ENCODE assay signal across 8 cellular contexts in the genomic region with DNA sequence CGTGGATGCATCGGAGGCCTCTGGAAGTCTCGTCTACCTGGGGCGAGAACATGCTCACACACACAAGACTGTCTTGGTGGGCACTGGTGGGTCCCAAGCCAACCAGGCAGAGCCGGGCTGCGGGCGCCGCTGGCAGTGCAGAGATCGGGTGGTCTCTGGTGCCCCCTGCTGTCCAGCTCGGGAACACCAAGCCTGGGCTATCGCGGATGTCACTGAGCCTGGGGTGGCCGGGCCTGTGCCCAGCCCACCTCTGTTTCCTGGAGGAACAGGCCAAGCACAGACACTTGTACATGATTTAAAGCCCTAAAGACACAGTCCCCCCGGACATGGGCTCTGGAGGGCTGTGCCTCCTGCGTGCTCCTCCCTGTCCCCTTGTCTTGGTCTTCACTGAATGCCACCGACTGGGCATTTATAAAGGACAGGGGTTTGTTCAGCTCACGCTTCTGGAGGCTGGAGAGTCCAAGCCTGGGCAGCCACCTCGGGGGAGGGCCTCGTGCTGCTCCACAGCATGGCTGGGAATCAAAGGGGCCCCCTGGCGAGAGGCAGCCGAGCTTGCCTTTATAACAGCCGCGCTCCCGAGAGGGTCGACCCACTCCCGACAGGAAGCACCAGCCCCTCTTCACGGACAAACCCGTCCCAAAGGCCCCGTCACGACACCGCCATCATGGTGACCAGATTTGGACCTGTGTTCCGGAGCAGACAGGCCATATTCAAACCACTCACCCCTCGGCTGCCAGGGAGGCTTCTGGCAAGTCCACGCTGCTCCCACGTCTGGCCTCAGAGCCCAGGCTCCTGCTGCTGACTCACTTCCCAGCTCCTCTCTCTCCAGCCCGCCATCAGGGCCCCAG. TPM values are rescaled to one million over a fixed set of nuclear protein-coding genes. Genes with fewer than 3 reads are reported as not detected.
DNase-seq lines count a peak whose midpoint lies in the region; ATAC-seq and TF ChIP-seq lines count a peak whose summit lies in the region.

No MANE protein-coding gene starts in this region.

- H2BK20ac ChIP-seq in H9 (ENCODE audit: low read depth, low read length, poor library complexity, severe bottlenecking), result no peak overlapping the region

- H2AK5ac ChIP-seq in H9 (ENCODE audit: insufficient read length, low read length), result no peak overlapping the region

- H3K27me3 ChIP-seq in H9 (ENCODE audit: insufficient read depth, low read length) (no peaks in the 10 kb centered on the region), liver (ENCODE audit: control insufficient read depth in 4 of 4, insufficient read depth in 4 of 4, low read length in 3 of 4) (peaks cover 0 to 2% (median 0%) of the 10 kb centered on the region in 4 donors)

- no peak overlapping the region for H2AFZ ChIP-seq in H9 (ENCODE audit: low read length)

- TF ChIP-seq CTCF in H9 (conservative IDR thresholded peaks at IDR 0.05) (peak; percentile 95), choroid plexus epithelial cell (conservative IDR thresholded peaks at IDR 0.05; ENCODE audit: low read depth, low read length) (peak; percentile 92), liver (IDR thresholded peaks at IDR 0.05; ENCODE audit: low read depth, low read length, missing input control) (peak; percentile 95)

- H3K79me1 ChIP-seq in H9 (ENCODE audit: insufficient read depth, low read depth, low read length, poor library complexity, severe bottlenecking), result no peaks in the 10 kb centered on the region

- no peaks in the 10 kb centered on the region; the same call in 1 of the 2 replicates for H3K4me1 ChIP-seq in H9 (ENCODE audit: insufficient read depth, low read length)
- no peaks in the 10 kb centered on the region for H3K4me1 ChIP-seq in liver (ENCODE audit: control insufficient read depth in 4 of 4, insufficient read depth in 4 of 4, low read length in 3 of 4)

- H4K8ac ChIP-seq in H9 (replicated peaks; ENCODE audit: insufficient read length, low read depth, low read length), result no peak overlapping the region

- H3K27ac ChIP-seq in H9 (ENCODE audit: insufficient read length, low read depth, low read length) (no peak overlapping the region), liver (ENCODE audit: low read depth in 1 of 2, low read length in 2 of 2) (no peak overlapping the region)

- H3K23me2 ChIP-seq in H9 (ENCODE audit: insufficient read length, low read depth, low read length, poor library complexity, severe bottlenecking), result no peaks in the 10 kb centered on the region

- no peaks in the 10 kb centered on the region for H3K36me3 ChIP-seq in liver (ENCODE audit: control insufficient read depth in 4 of 4, insufficient read depth in 3 of 4, low read depth in 1 of 4, low read length in 3 of 4)

- H3K9ac ChIP-seq in H9 (ENCODE audit: extremely low read depth, insufficient read length, low read length) (no peak overlapping the region), liver (ENCODE audit: low read depth in 1 of 2, low read length in 2 of 2) (no peak overlapping the region)

- POLR2A ChIA-PET in activated CD4-positive, alpha-beta T cell treated with anti-CD3 and anti-CD28 coated beads, Interleukin-2, amount 10 ng/mL, durations not matched to agents 7 days and 5 days (lab: Charles Lee), result no interaction called here

- peaks cover 0 to 4% (median 0%) of the 10 kb centered on the region in 3 experiments; a peak in 2 of 7 replicates for H3K36me3 Mint-ChIP-seq in H9 (ENCODE audit: insufficient read depth in 1 of 3, low read depth in 3 of 3)
- H3K36me3 Mint-ChIP-seq in activated CD4-positive, alpha-beta T cell treated with anti-CD3 and anti-CD28 coated beads, Interleukin-2, amount 10 ng/mL, durations not matched to agents 7 days and 5 days (ENCODE audit: low read depth), result no peaks in the 10 kb centered on the region

- H3K4ac ChIP-seq in H9 (ENCODE audit: low read depth, low read length), result no peak overlapping the region

- CTCF ChIA-PET in activated CD4-positive, alpha-beta T cell treated with anti-CD3 and anti-CD28 coated beads, Interleukin-2, amount 10 ng/mL, durations not matched to agents 7 days and 5 days (lab: Charles Lee), result interaction anchor here (0.6 to 2.4 kb wide), 8 partner anchors 9 to 1110 kb away, joined by 3 to 16 read pairs (median 3); no protein-coding TSS in a partner anchor

- H3K18ac ChIP-seq in H9 (ENCODE audit: insufficient read length, low read depth, low read length), result no peak overlapping the region

- H3K4me3 ChIP-seq in choroid plexus epithelial cell (ENCODE audit: low read depth, low read length), result no peak overlapping the region
- no peak overlapping the region for H3K4me3 ChIP-seq in liver (ENCODE audit: low read depth in 1 of 3, low read length in 3 of 3)

- peaks cover 8 to 11% of the 10 kb centered on the region in 2 experiments; a peak in 4 of 5 replicates for H3K9me3 Mint-ChIP-seq in H9
- H3K9me3 Mint-ChIP-seq in activated CD4-positive, alpha-beta T cell treated with anti-CD3 and anti-CD28 coated beads, Interleukin-2, amount 10 ng/mL, durations not matched to agents 7 days and 5 days, result peaks cover 11% of the 10 kb centered on the region

- H3K56ac ChIP-seq in H9 (ENCODE audit: insufficient read length, low read depth, low read length), result no peak overlapping the region

- peak; percentile 90 to 95 for TF ChIP-seq RAD21 in liver (IDR thresholded peaks at IDR 0.05)

- no peak overlapping the region for H3K4me3 Mint-ChIP-seq in H9
- no peak overlapping the region for H3K4me3 Mint-ChIP-seq in activated CD4-positive, alpha-beta T cell treated with anti-CD3 and anti-CD28 coated beads, Interleukin-2, amount 10 ng/mL, durations not matched to agents 7 days and 5 days

- H2BK5ac ChIP-seq in H9 (ENCODE audit: insufficient read length, low read length), result no peak overlapping the region

- no peak overlapping the region for H3K14ac ChIP-seq in H9 (ENCODE audit: insufficient read depth, low read length)

- peaks cover 6% of the 10 kb centered on the region for H3K27me3 Mint-ChIP-seq in H9 (ENCODE audit: low read depth)
- no peaks in the 10 kb centered on the region for H3K27me3 Mint-ChIP-seq in activated CD4-positive, alpha-beta T cell treated with anti-CD3 and anti-CD28 coated beads, Interleukin-2, amount 10 ng/mL, durations not matched to agents 7 days and 5 days

- H4K5ac ChIP-seq in H9 (ENCODE audit: insufficient read length, low read depth, low read length), result no peak overlapping the region

- H3K4me1 Mint-ChIP-seq in H9, result peaks cover 11 to 15% of the 10 kb centered on the region in 2 experiments
- no peaks in the 10 kb centered on the region for H3K4me1 Mint-ChIP-seq in activated CD4-positive, alpha-beta T cell treated with anti-CD3 and anti-CD28 coated beads, Interleukin-2, amount 10 ng/mL, durations not matched to agents 7 days and 5 days

- peak; percentile 53 for DNase-seq in COLO668 (lab: John Stamatoyannopoulos, UW; ENCODE audit: unreplicated experiment)
- peak; percentile 87 for DNase-seq in H9
- DNase-seq in NCI-H2227 (lab: John Stamatoyannopoulos, UW; ENCODE audit: unreplicated experiment), result peak; percentile 84
- peak; percentile 80 for DNase-seq in activated CD4-positive, alpha-beta T cell treated with anti-CD3 and anti-CD28 coated beads, Interleukin-2, amount 10 ng/mL, durations not matched to agents 7 days and 5 days
- DNase-seq in choroid plexus epithelial cell (ENCODE audit: low read depth), result peak; percentile 50
- DNase-seq in stimulated activated CD4-positive, alpha-beta T cell treated with anti-CD3 and anti-CD28 coated beads, TNF-alpha, amount 100 ng/mL, for 4 hours (ENCODE audit: low read depth in 3 of 3), result peak; percentile 65 to 77 (median 73)

- no peak overlapping the region for H3K23ac ChIP-seq in H9 (ENCODE audit: insufficient read length, low read depth, low read length)

- no peak overlapping the region for H2BK120ac ChIP-seq in H9 (ENCODE audit: low read depth, low read length, poor library complexity, severe bottlenecking)

- H2BK15ac ChIP-seq in H9 (ENCODE audit: low read depth, low read length), result no peak overlapping the region

- no peak overlapping the region for H2BK12ac ChIP-seq in H9 (ENCODE audit: insufficient read length, low read depth, low read length)

- ATAC-seq in GM21381 (IDR thresholded peaks at IDR 0.05; ENCODE audit: unreplicated experiment), result no peak

- no peak overlapping the region for H3K27ac Mint-ChIP-seq in H9
- H3K27ac Mint-ChIP-seq in activated CD4-positive, alpha-beta T cell treated with anti-CD3 and anti-CD28 coated beads, Interleukin-2, amount 10 ng/mL, durations not matched to agents 7 days and 5 days, result no peak overlapping the region

- H3K9me3 ChIP-seq in H9 (ENCODE audit: control insufficient read depth, low read depth, low read length) (no peaks in the 10 kb centered on the region), liver (ENCODE audit: control insufficient read depth in 4 of 4, low read length in 3 of 4) (no peaks in the 10 kb centered on the region)

- H3K79me2 ChIP-seq in H9 (ENCODE audit: insufficient read depth, low read length), result no peaks in the 10 kb centered on the region

- H3T11ph ChIP-seq in H9 (ENCODE audit: low read length), result no peak overlapping the region

- no peak overlapping the region for H4K91ac ChIP-seq in H9 (ENCODE audit: insufficient read length, low read depth, low read length)

- H4K20me1 ChIP-seq in H9 (ENCODE audit: control insufficient read depth, insufficient read depth, insufficient read length), result no peaks in the 10 kb centered on the region

- H3K4me2 ChIP-seq in H9 (ENCODE audit: insufficient read depth, insufficient read length, low read length), result no peak overlapping the region

- WGBS in H9 (ENCODE audit: extremely low coverage, insufficient read length, low lambda C conversion rate), result no CpG with 5 or more reads among the region's 36 CpGs
- 38% methylated on average over 36 of the region's 36 CpGs for WGBS in liver

RNA-seq across cellular contexts. Expression of a gene that starts 3.6 kb away (rescaled TPM):
- total RNA-seq in H9 (2021) (not detected in 2 replicates), liver (not detected)
- not detected for total RNA-seq in activated CD4-positive, alpha-beta T cell treated with anti-CD3 and anti-CD28 coated beads, Interleukin-2, amount 10 ng/mL, durations not matched to agents 7 days and 5 days
- polyA plus RNA-seq in liver, result not detected

RNA-seq across cellular contexts. Expression of a gene that starts 7.9 kb away (rescaled TPM):
- 142 and 149 TPM in 2 replicates for total RNA-seq in H9 (2021)
- total RNA-seq in activated CD4-positive, alpha-beta T cell treated with anti-CD3 and anti-CD28 coated beads, Interleukin-2, amount 10 ng/mL, durations not matched to agents 7 days and 5 days, result 100 to 1,000 TPM in 1 of 2 experiments, 10 to 100 TPM in 1; 77.9 to 115 TPM
- total RNA-seq in liver, result 10 to 100 TPM; 12.9 to 82.4 TPM
- 100 to 1,000 TPM in 1 of 2 donors, 10 to 100 TPM in 1; 76.8 to 138 TPM for polyA plus RNA-seq in liver
